Comparison of ENCODE assay signal across 3 cellular contexts in genomic region chr2:65382776-65383357, GRCh38.
TF ChIP-seq lines count a peak whose summit lies in the region.

No MANE protein-coding gene starts in this region.

TF ChIP-seq in Ishikawa, 13 proteins besides CTCF, POLR2A, EP300 and RAD21:
- peak; percentile 99 for TF ChIP-seq EGR1 (IDR thresholded peaks at IDR 0.05)
- TF ChIP-seq NFIC (IDR thresholded peaks at IDR 0.05), result peak; percentile 79
- TF ChIP-seq ZBTB7A (IDR thresholded peaks at IDR 0.05; ENCODE audit: low read depth), result no peak
- TF ChIP-seq USF1 (IDR thresholded peaks at IDR 0.05), result no peak
- TF ChIP-seq TAF1 (IDR thresholded peaks at IDR 0.05; ENCODE audit: low read depth), result no peak
- TF ChIP-seq MAX (IDR thresholded peaks at IDR 0.05), result no peak; the same call in none of the 2 replicates
- peak; percentile 59 for TF ChIP-seq TEAD4 (IDR thresholded peaks at IDR 0.05)
- no peak for TF ChIP-seq REST (IDR thresholded peaks at IDR 0.05; ENCODE audit: low read depth)
- TF ChIP-seq YY1 (IDR thresholded peaks at IDR 0.05; ENCODE audit: low read depth), result no peak
- TF ChIP-seq FOXM1 (IDR thresholded peaks at IDR 0.05; ENCODE audit: borderline replicate concordance, low read depth), result no peak
- TF ChIP-seq CREB1 (IDR thresholded peaks at IDR 0.05; ENCODE audit: low read depth), result no peak
- TF ChIP-seq CEBPB (IDR thresholded peaks at IDR 0.05), result no peak
- 0 out of 2 replicates have a peak, but pooled peaks have one; percentile 49 for TF ChIP-seq TCF12 (IDR thresholded peaks at IDR 0.05; ENCODE audit: low read depth)

TF ChIP-seq in K562, 482 proteins besides CTCF, POLR2A, EP300 and RAD21 (continues in another document):
- TF ChIP-seq ZNF212 (CRISPR knock-in tag; IDR thresholded peaks at IDR 0.05) (no peak), MAX (CRISPR knock-in tag; IDR thresholded peaks at IDR 0.05) (peak; percentile 67), ZNF512 (tag; IDR thresholded peaks at IDR 0.05) (no peak), ETV6 (IDR thresholded peaks at IDR 0.05; ENCODE audit: borderline replicate concordance in 1 of 2, low read depth in 2 of 2, low read length in 1 of 2) (peak in 1 of 2 experiments; percentile 94; a peak in 2 of 4 replicates), ETV6 (CRISPR knock-in tag; IDR thresholded peaks at IDR 0.05; ENCODE audit: borderline replicate concordance) (no peak), BRCA1 (IDR thresholded peaks at IDR 0.05) (no peak), BRCA1 (CRISPR knock-in tag; IDR thresholded peaks at IDR 0.05) (no peak), EGR1 (conservative IDR thresholded peaks at IDR 0.05) (peak; percentile 99), U2AF1 (optimal IDR thresholded peaks at IDR 0.05; ENCODE audit: low read depth, low read length) (no peak), CBX5 (IDR thresholded peaks at IDR 0.05; ENCODE audit: borderline replicate concordance, low read depth) (0 out of 2 replicates have a peak, but pooled peaks have one; percentile 19), ZNF140 (CRISPR knock-in tag; IDR thresholded peaks at IDR 0.05) (no peak), POLR2AphosphoS5 (IDR thresholded peaks at IDR 0.05; ENCODE audit: control insufficient read depth, insufficient read depth, low read depth, low read length) (peak; percentile 48; the same call in 1 of the 2 replicates), ZFP36 (IDR thresholded peaks at IDR 0.05; ENCODE audit: low read depth, low read length, partially characterized antibody) (peak; percentile 41), E2F1 (CRISPR knock-in tag; IDR thresholded peaks at IDR 0.05) (0 out of 2 replicates have a peak, but pooled peaks have one; percentile 29), SIRT6 (IDR thresholded peaks at IDR 0.05; ENCODE audit: low read depth, low read length) (no peak), ATF7 (IDR thresholded peaks at IDR 0.05) (peak; percentile 73; the same call in 1 of the 2 replicates), DACH1 (IDR thresholded peaks at IDR 0.05; ENCODE audit: partially characterized antibody) (peak; percentile 30), KDM1A (IDR thresholded peaks at IDR 0.05) (peak; percentile 27 to 43; a peak in 1 of 4 replicates), TAF9B (IDR thresholded peaks at IDR 0.05; ENCODE audit: partially characterized antibody) (peak; percentile 25), MEIS2 (IDR thresholded peaks at IDR 0.05; ENCODE audit: partially characterized antibody) (peak; percentile 61), CXXC5 (CRISPR knock-in tag; IDR thresholded peaks at IDR 0.05) (peak; percentile 84), RCOR1 (IDR thresholded peaks at IDR 0.05; ENCODE audit: borderline replicate concordance in 1 of 2, low read depth in 2 of 2, low read length in 2 of 2) (peak in 1 of 2 experiments; percentile 73; a peak in 1 of 4 replicates), RBM14 (IDR thresholded peaks at IDR 0.05; ENCODE audit: borderline replicate concordance, insufficient read depth, low read depth, low read length) (no peak), ZNF263 (CRISPR knock-in tag; IDR thresholded peaks at IDR 0.05; ENCODE audit: borderline replicate concordance) (no peak), YY1 (IDR thresholded peaks at IDR 0.05; ENCODE audit: borderline replicate concordance in 1 of 3, control insufficient read depth in 1 of 3, extremely low read depth in 1 of 3, insufficient read depth in 3 of 3, insufficient read length in 1 of 3, insufficient replicate concordance in 2 of 3, low read depth in 1 of 3, low read length in 2 of 3) (peak in 1 of 3 experiments; percentile 32), VEZF1 (CRISPR knock-in tag; IDR thresholded peaks at IDR 0.05) (peak; percentile 71), NFXL1 (CRISPR knock-in tag; IDR thresholded peaks at IDR 0.05) (no peak), SIN3A (IDR thresholded peaks at IDR 0.05; ENCODE audit: borderline replicate concordance in 2 of 2, control insufficient read depth in 1 of 2, low read depth in 2 of 2, low read length in 2 of 2) (peak in 1 of 2 experiments; percentile 26; a peak in 1 of 4 replicates), EP400 (IDR thresholded peaks at IDR 0.05) (peak; percentile 67), NR2C2 (CRISPR knock-in tag; IDR thresholded peaks at IDR 0.05) (no peak), NR2C2 (tag; IDR thresholded peaks at IDR 0.05) (no peak; the same call in 1 of the 2 replicates), ZEB2 (IDR thresholded peaks at IDR 0.05) (peak; percentile 88; the same call in 1 of the 2 replicates), PML (IDR thresholded peaks at IDR 0.05; ENCODE audit: low read length) (0 out of 2 replicates have a peak, but pooled peaks have one; percentile 15)

TF ChIP-seq in HepG2, 621 proteins besides CTCF, POLR2A, EP300 and RAD21 (continues in another document):
- TF ChIP-seq PHF21A (CRISPR knock-in tag; IDR thresholded peaks at IDR 0.05) (peak; percentile 82), NFYC (CRISPR knock-in tag; IDR thresholded peaks at IDR 0.05) (peak; percentile 19; the same call in 1 of the 2 replicates), ZNF792 (CRISPR knock-in tag; IDR thresholded peaks at IDR 0.05) (peak; percentile 75), FOXJ3 (CRISPR knock-in tag; IDR thresholded peaks at IDR 0.05; ENCODE audit: borderline replicate concordance) (peak; percentile 44; the same call in 1 of the 2 replicates), ZBTB20 (CRISPR knock-in tag; IDR thresholded peaks at IDR 0.05; ENCODE audit: borderline replicate concordance, low read depth) (peak; percentile 67; the same call in 1 of the 2 replicates), ZNF414 (CRISPR knock-in tag; IDR thresholded peaks at IDR 0.05) (0 out of 2 replicates have a peak, but pooled peaks have one; percentile 24), HMG20A (CRISPR knock-in tag; IDR thresholded peaks at IDR 0.05; ENCODE audit: borderline replicate concordance) (peak; percentile 40), LCORL (IDR thresholded peaks at IDR 0.05) (no peak), LCORL (CRISPR knock-in tag; IDR thresholded peaks at IDR 0.05) (peak; percentile 69), BORCS8-MEF2B (CRISPR knock-in tag; IDR thresholded peaks at IDR 0.05) (peak; percentile 49; the same call in 1 of the 2 replicates), KDM6A (CRISPR knock-in tag; IDR thresholded peaks at IDR 0.05; ENCODE audit: low read depth) (0 out of 2 replicates have a peak, but pooled peaks have one; percentile 38), FOSL2 (CRISPR knock-in tag; IDR thresholded peaks at IDR 0.05) (peak; percentile 80), MEF2D (CRISPR knock-in tag; IDR thresholded peaks at IDR 0.05) (peak; percentile 67; the same call in 1 of the 2 replicates), TBX2 (CRISPR knock-in tag; IDR thresholded peaks at IDR 0.05; ENCODE audit: borderline replicate concordance) (peak; percentile 88), ZSCAN9 (CRISPR knock-in tag; IDR thresholded peaks at IDR 0.05; ENCODE audit: borderline replicate concordance) (peak; percentile 74; the same call in 1 of the 2 replicates), HNF4A (CRISPR knock-in tag; IDR thresholded peaks at IDR 0.05) (peak; percentile 24), HNRNPUL1 (IDR thresholded peaks at IDR 0.05; ENCODE audit: low read depth, low read length) (no peak), ZKSCAN8 (CRISPR knock-in tag; IDR thresholded peaks at IDR 0.05; ENCODE audit: borderline replicate concordance) (peak; percentile 55; the same call in 1 of the 2 replicates), REPIN1 (CRISPR knock-in tag; IDR thresholded peaks at IDR 0.05; ENCODE audit: borderline replicate concordance, low read depth) (0 out of 2 replicates have a peak, but pooled peaks have one; percentile 28), MBD4 (IDR thresholded peaks at IDR 0.05; ENCODE audit: borderline replicate concordance, low read length) (no peak), ZFP91 (CRISPR knock-in tag; IDR thresholded peaks at IDR 0.05; ENCODE audit: borderline replicate concordance) (peak; percentile 80), HDAC1 (CRISPR knock-in tag; IDR thresholded peaks at IDR 0.05) (peak; percentile 65), ZMYM4 (CRISPR knock-in tag; IDR thresholded peaks at IDR 0.05) (peak; percentile 80), REL (CRISPR knock-in tag; conservative IDR thresholded peaks at IDR 0.05) (no peak), GMEB1 (CRISPR knock-in tag; IDR thresholded peaks at IDR 0.05; ENCODE audit: borderline replicate concordance) (no peak), MTF2 (CRISPR knock-in tag; IDR thresholded peaks at IDR 0.05; ENCODE audit: borderline replicate concordance) (0 out of 2 replicates have a peak, but pooled peaks have one; percentile 0), ZGPAT (CRISPR knock-in tag; IDR thresholded peaks at IDR 0.05) (peak; percentile 74), ZNF280B (CRISPR knock-in tag; IDR thresholded peaks at IDR 0.05; ENCODE audit: borderline replicate concordance) (no peak), RFXANK (CRISPR knock-in tag; IDR thresholded peaks at IDR 0.05) (0 out of 2 replicates have a peak, but pooled peaks have one; percentile 56), MEIS2 (CRISPR knock-in tag; IDR thresholded peaks at IDR 0.05) (0 out of 2 replicates have a peak, but pooled peaks have one; percentile 38), ZSCAN31 (CRISPR knock-in tag; IDR thresholded peaks at IDR 0.05; ENCODE audit: low read depth) (peak; percentile 69), DRAP1 (CRISPR knock-in tag; IDR thresholded peaks at IDR 0.05) (peak; percentile 51), ZNF260 (CRISPR knock-in tag; IDR thresholded peaks at IDR 0.05; ENCODE audit: borderline replicate concordance, low read depth) (no peak), ZFX (CRISPR knock-in tag; IDR thresholded peaks at IDR 0.05; ENCODE audit: low read depth) (peak; percentile 75), TFE3 (CRISPR knock-in tag; IDR thresholded peaks at IDR 0.05) (peak; percentile 60), IRF2 (CRISPR knock-in tag; IDR thresholded peaks at IDR 0.05) (peak; percentile 62; the same call in 1 of the 2 replicates), ZNF619 (CRISPR knock-in tag; IDR thresholded peaks at IDR 0.05) (peak; percentile 44; the same call in 1 of the 2 replicates), PCBP1 (IDR thresholded peaks at IDR 0.05; ENCODE audit: borderline replicate concordance, low read depth, low read length) (no peak), DNMT3B (CRISPR knock-in tag; conservative IDR thresholded peaks at IDR 0.05) (peak; percentile 84), RARA (CRISPR knock-in tag; IDR thresholded peaks at IDR 0.05) (peak; percentile 76)
